ENCODE assay signal across 22 cellular contexts in genomic region chr3:38722760-38723568, GRCh38.
DNase-seq lines count a peak whose midpoint lies in the region; TF ChIP-seq lines count a peak whose summit lies in the region.
"Had no signal": no experiment of that assay in that cellular context is flagged by ENCODE, and none has a peak within 500 bp of the region (broad histone marks: within the 10 kb centered on the region; RNA-seq: fewer than 3 reads in every experiment).

No MANE protein-coding gene starts in this region.

- no peaks in the 10 kb centered on the region for H3K9me3 Mint-ChIP-seq in progenitor cell of endocrine pancreas (ENCODE audit: low read depth)
- H3K9me3 Mint-ChIP-seq: activated naive CD4-positive, alpha-beta T cell treated with anti-CD3 and anti-CD28 coated beads, Interleukin-2, amount 50 U/mL, for 72 hours; activated T-helper 1 cell treated with anti-CD3 and anti-CD28 coated beads, Interleukin-12 subunit alpha, Interleukin-12 subunit beta, Interleukin-2, Interleukin-4 antibody, amounts not matched to agents 30 ng/mL and 10 ng/mL and 1 ng/mL, durations not matched to agents 14 hours and 24 hours and 36 hours; H9; nephron progenitor cell had no signal

- H3K27me3 Mint-ChIP-seq in progenitor cell of endocrine pancreas, result peaks cover 19% of the 10 kb centered on the region
- H3K27me3 Mint-ChIP-seq: activated CD4-positive, alpha-beta T cell treated with anti-CD3 and anti-CD28 coated beads for 36 hours had no signal

- H3K4me3 Mint-ChIP-seq in progenitor cell of endocrine pancreas (ENCODE audit: low read depth), result no peak overlapping the region
- H3K4me3 Mint-ChIP-seq: activated CD4-positive, alpha-beta T cell treated with anti-CD3 and anti-CD28 coated beads for 36 hours; activated T-helper 1 cell treated with anti-CD3 and anti-CD28 coated beads, Interleukin-12 subunit alpha, Interleukin-12 subunit beta, Interleukin-2, Interleukin-4 antibody, amounts not matched to agents 30 ng/mL and 10 ng/mL and 1 ng/mL, durations not matched to agents 14 hours and 24 hours and 36 hours; B cell; H9; nephron progenitor cell had no signal

- no peak overlapping the region for H3K4me3 ChIP-seq in cardiac fibroblast (replicated peaks in 1 of 2; ENCODE audit: low read depth in 2 of 2, low read length in 2 of 2)
- H3K4me3 ChIP-seq: cardiac muscle cell, left lung, psoas muscle, upper lobe of left lung had no signal

- no peak for TF ChIP-seq CTCF in cardiac fibroblast (IDR thresholded peaks at IDR 0.05; ENCODE audit: low read depth, low read length)
- no peak for TF ChIP-seq CTCF in progenitor cell of endocrine pancreas (IDR thresholded peaks at IDR 0.05; ENCODE audit: unreplicated experiment)

- DNase-seq in EH (ENCODE audit: low read depth), result peak; percentile 86
- DNase-seq in LHCN-M2 (ENCODE audit: low read depth), result peak; percentile 30
- peak; percentile 14 to 74 for DNase-seq in cardiac fibroblast (ENCODE audit: low read depth in 2 of 2)
- peak; percentile 32 for DNase-seq in myocyte (ENCODE audit: low read depth)
- DNase-seq in anterior cingulate cortex (lab: John Stamatoyannopoulos, UW), result no peak
- DNase-seq in progenitor cell of endocrine pancreas (ENCODE audit: low spot score, unreplicated experiment), result no peak
- no peak for DNase-seq in NCI-H345 (lab: John Stamatoyannopoulos, UW)
- DNase-seq: activated CD4-positive, alpha-beta T cell treated with anti-CD3 and anti-CD28 coated beads for 36 hours; Caco-2; H9; Karpas-422; midbrain; NCI-H748 treated with DMSO at 0.1 percent for 48 hours; nephron progenitor cell; psoas muscle; stimulated activated CD4-positive, alpha-beta T cell treated with anti-CD3 and anti-CD28 coated beads, Interleukin-12 subunit alpha, Interleukin-12 subunit beta, amount 100 ng/mL, for 4 hours had no signal

- H3K4me1 Mint-ChIP-seq in progenitor cell of endocrine pancreas (ENCODE audit: low read depth), result peaks cover 19% of the 10 kb centered on the region
- H3K4me1 Mint-ChIP-seq: activated CD4-positive, alpha-beta T cell treated with anti-CD3 and anti-CD28 coated beads for 36 hours; B cell had no signal

- H3K36me3 Mint-ChIP-seq in progenitor cell of endocrine pancreas (ENCODE audit: insufficient read depth), result no peaks in the 10 kb centered on the region
- H3K36me3 Mint-ChIP-seq: activated naive CD4-positive, alpha-beta T cell treated with anti-CD3 and anti-CD28 coated beads, Interleukin-2, amount 50 U/mL, for 72 hours had no signal

- H3K27ac Mint-ChIP-seq in progenitor cell of endocrine pancreas, result no peak overlapping the region
- H3K27ac Mint-ChIP-seq: activated CD4-positive, alpha-beta T cell treated with anti-CD3 and anti-CD28 coated beads for 36 hours; activated naive CD4-positive, alpha-beta T cell treated with anti-CD3 and anti-CD28 coated beads, Interleukin-2, amount 50 U/mL, for 72 hours; activated T-helper 1 cell treated with anti-CD3 and anti-CD28 coated beads, Interleukin-12 subunit alpha, Interleukin-12 subunit beta, Interleukin-2, Interleukin-4 antibody, amounts not matched to agents 30 ng/mL and 10 ng/mL and 1 ng/mL, durations not matched to agents 14 hours and 24 hours and 36 hours; B cell; H9; nephron progenitor cell had no signal

Comparison
In these comparisons a context has a peak if more than half of its experiments do, and no peak if none do; other contexts are left out.
1. DNase-seq: peak in EH (single experiment), LHCN-M2 (single experiment), cardiac fibroblast (2 of 2) and myocyte (single experiment); none in anterior cingulate cortex (0 of 58), progenitor cell of endocrine pancreas (single experiment) and NCI-H345 (single experiment).